9 cellular contexts compared by ENCODE assay signal in genomic region chr11:60887531-60887930, GRCh38. TPM values are rescaled to one million over a fixed set of nuclear protein-coding genes. Genes with fewer than 3 reads are reported as not detected.
A peak's percentile ranks its signal among the peaks of the same experiment; 100 is the strongest.
DNase-seq lines count a peak whose midpoint lies in the region; ATAC-seq, FAIRE-seq and TF ChIP-seq lines count a peak whose summit lies in the region.
"Had no signal": no experiment of that assay in that cellular context is flagged by ENCODE, and none has a peak within 500 bp of the region (broad histone marks: within the 10 kb centered on the region; RNA-seq: fewer than 3 reads in every experiment).

No MANE protein-coding gene starts in this region.

- no peak overlapping the region for H3K4me3 Mint-ChIP-seq in activated T-cell treated with anti-CD3 and anti-CD28 coated beads, Interleukin-2, amount 50 U/mL, for 24 hours
- H3K4me3 Mint-ChIP-seq in MCF 10A (ENCODE audit: unreplicated experiment) (no peak overlapping the region), mesothelial cell of epicardium (no peak overlapping the region)
- H3K4me3 Mint-ChIP-seq: activated naive CD8-positive, alpha-beta T cell had no signal

- H3K9me3 ChIP-seq in PC-9 (ENCODE audit: insufficient read depth, low read depth): no peaks in the 10 kb centered on the region
- H3K9me3 ChIP-seq in left lung: no peaks in the 10 kb centered on the region

- no peaks in the 10 kb centered on the region for H3K9me3 Mint-ChIP-seq in activated T-cell treated with anti-CD3 and anti-CD28 coated beads, Interleukin-2, amount 50 U/mL, for 24 hours
- H3K9me3 Mint-ChIP-seq in MCF 10A (ENCODE audit: unreplicated experiment): no peaks in the 10 kb centered on the region
- no peaks in the 10 kb centered on the region for H3K9me3 Mint-ChIP-seq in mesothelial cell of epicardium

- H3K27me3 Mint-ChIP-seq in activated T-cell treated with anti-CD3 and anti-CD28 coated beads, Interleukin-2, amount 50 U/mL, for 24 hours: no peaks in the 10 kb centered on the region
- H3K27me3 Mint-ChIP-seq in MCF 10A (ENCODE audit: insufficient read depth, unreplicated experiment) (no peaks in the 10 kb centered on the region), mesothelial cell of epicardium (ENCODE audit: low read depth) (no peaks in the 10 kb centered on the region)
- H3K27me3 Mint-ChIP-seq: activated naive CD8-positive, alpha-beta T cell had no signal

- H3K4me3 ChIP-seq in PC-9 (no peak overlapping the region), left lung (no peak overlapping the region)

- TF ChIP-seq CTCF in PC-9 (conservative IDR thresholded peaks at IDR 0.05) (peak; percentile 67), MCF 10A (IDR thresholded peaks at IDR 0.05; ENCODE audit: unreplicated experiment) (peak; percentile 49), left lung (IDR thresholded peaks at IDR 0.05) (peak; percentile 10 to 30), mesothelial cell of epicardium (IDR thresholded peaks at IDR 0.05; ENCODE audit: unreplicated experiment) (no peak)

- FAIRE-seq in HTR-8/SVneo (lab: Jason Lieb, UNC): no peak

- no peak overlapping the region for H3K27ac Mint-ChIP-seq in activated T-cell treated with anti-CD3 and anti-CD28 coated beads, Interleukin-2, amount 50 U/mL, for 24 hours
- no peak overlapping the region for H3K27ac Mint-ChIP-seq in MCF 10A (ENCODE audit: low read depth, unreplicated experiment)
- H3K27ac Mint-ChIP-seq in mesothelial cell of epicardium: no peak overlapping the region

- intact Hi-C loops in PC-9 (cut with micrococcal nuclease; ENCODE audit: unreplicated experiment) (loop anchor here (1.0 kb wide), 2 partner anchors 56 to 112 kb away; no protein-coding TSS in a partner anchor), MCF 10A (cut with micrococcal nuclease) (loop anchor here (1.0 kb wide), 2 partner anchors 56 to 112 kb away; no protein-coding TSS in a partner anchor), left lung (cut with DNase I) (no loop called here)

- DNase-seq in activated T-cell treated with anti-CD3 and anti-CD28 coated beads for 1 hour (ENCODE audit: low read depth) (peak; percentile 23), HTR-8/SVneo (ENCODE audit: insufficient read length, low spot score) (peak; percentile 32), PC-9 (no peak), MCF 10A (ENCODE audit: unreplicated experiment) (peak; percentile 55), left lung (no peak), mesothelial cell of epicardium (ENCODE audit: low spot score in 2 of 2, unreplicated experiment in 2 of 2) (no peak)
- DNase-seq in activated T-cell treated with anti-CD3 and anti-CD28 coated beads, Interleukin-2, amount 50 U/mL, for 24 hours: no peak

- POLR2A ChIA-PET in PC-9 (lab: Charles Lee; ENCODE audit: unreplicated experiment) (interaction anchor here (0.6 to 0.7 kb wide), 2 partner anchors 28 to 61 kb away, joined by 4 to 5 read pairs; no protein-coding TSS in a partner anchor), MCF 10A (lab: Yijun Ruan, JAX) (interaction anchor here (0.9 to 1.8 kb wide), 4 partner anchors 12 to 112 kb away, joined by 3 to 11 read pairs (median 4); partner anchors contain the start of gene TMEM109)

- peaks cover 7% of the 10 kb centered on the region for H4K20me1 ChIP-seq in PC-9 (ENCODE audit: insufficient read depth)

- no TSS peak for BruUV-seq in PC-9 (replicated peaks; lab: Mats Ljungman, UMichigan)
- BruUV-seq in MCF 10A (replicated peaks; lab: Mats Ljungman, UMichigan): no TSS peak

- no peak overlapping the region for H3K4me2 ChIP-seq in PC-9

- ATAC-seq in left lung (peak; percentile 87), HG03039 (IDR thresholded peaks at IDR 0.05; ENCODE audit: unreplicated experiment) (no peak)

- no peaks in the 10 kb centered on the region for H3K79me2 ChIP-seq in PC-9 (ENCODE audit: low read depth)

- no peaks in the 10 kb centered on the region for H3K4me1 ChIP-seq in PC-9 (replicated peaks; ENCODE audit: insufficient read depth)
- no peaks in the 10 kb centered on the region for H3K4me1 ChIP-seq in left lung

- H2AFZ ChIP-seq in PC-9: no peak overlapping the region

- H3K27me3 ChIP-seq in PC-9 (ENCODE audit: insufficient read depth, low read depth) (no peaks in the 10 kb centered on the region), left lung (no peaks in the 10 kb centered on the region)

- peaks cover 93% of the 10 kb centered on the region for H3K36me3 Mint-ChIP-seq in activated T-cell treated with anti-CD3 and anti-CD28 coated beads, Interleukin-2, amount 50 U/mL, for 24 hours (ENCODE audit: low read depth)
- peaks cover 48% of the 10 kb centered on the region for H3K36me3 Mint-ChIP-seq in MCF 10A (ENCODE audit: insufficient read depth, unreplicated experiment)
- peaks cover 25% of the 10 kb centered on the region for H3K36me3 Mint-ChIP-seq in mesothelial cell of epicardium

- H3K36me3 ChIP-seq in PC-9 (ENCODE audit: low read depth): no peaks in the 10 kb centered on the region
- peaks cover 0 to 23% of the 10 kb centered on the region in 2 donors for H3K36me3 ChIP-seq in left lung

- H3F3A ChIP-seq in PC-9 (ENCODE audit: insufficient read depth, low read depth): peaks cover 23% of the 10 kb centered on the region

- peaks cover 3% of the 10 kb centered on the region for H3K4me1 Mint-ChIP-seq in activated T-cell treated with anti-CD3 and anti-CD28 coated beads, Interleukin-2, amount 50 U/mL, for 24 hours (ENCODE audit: low read depth)
- no peaks in the 10 kb centered on the region for H3K4me1 Mint-ChIP-seq in MCF 10A (ENCODE audit: insufficient read depth, unreplicated experiment)
- peaks cover 8% of the 10 kb centered on the region for H3K4me1 Mint-ChIP-seq in mesothelial cell of epicardium

- CTCF ChIA-PET in PC-9 (lab: Charles Lee) (interaction anchor here (0.6 to 1.5 kb wide), 3 partner anchors 12 to 66 kb away, joined by 4 to 21 read pairs (median 5); no protein-coding TSS in a partner anchor), MCF 10A (lab: Yijun Ruan, JAX) (interaction anchor here (0.6 to 5.3 kb wide), 18 partner anchors 11 to 1829 kb away, joined by 3 to 47 read pairs (median 4); partner anchors contain the start of gene ZP1)

- H3K27ac ChIP-seq in PC-9 (no peak overlapping the region), left lung (no peak overlapping the region)

- no peaks in the 10 kb centered on the region for H3K9me2 ChIP-seq in PC-9 (ENCODE audit: insufficient read depth)

RNA-seq across cellular contexts. Expression of gene PRPF19, which starts 18.9 kb away (rescaled TPM):
- total RNA-seq in PC-9 (2021): 135 and 160 TPM in 2 replicates
- total RNA-seq in MCF 10A (2022): 99.0 and 115 TPM in 2 replicates
- 10 to 100 TPM; 49.1 to 76.8 TPM for total RNA-seq in left lung
- total RNA-seq in mesothelial cell of epicardium: 96.3 to 100 TPM (median 97.6 TPM) in 3 replicates

RNA-seq across cellular contexts. Expression of gene ZP1, which starts 20.2 kb away (rescaled TPM):
- total RNA-seq in PC-9 (2021) (not detected in 2 replicates), MCF 10A (2022) (not detected in 2 replicates), left lung (not detected), mesothelial cell of epicardium (0.16 to 0.31 TPM in 2 of 3 replicates, not detected in the other)

RNA-seq across cellular contexts. Expression of gene TMEM109, which starts 26.4 kb away (rescaled TPM):
- total RNA-seq in PC-9 (2021) (104 and 105 TPM in 2 replicates), MCF 10A (2022) (39.5 and 45.8 TPM in 2 replicates), left lung (100 to 1,000 TPM; 105 to 130 TPM), mesothelial cell of epicardium (52.5 to 56.8 TPM (median 55.2 TPM) in 3 replicates)

RNA-seq across cellular contexts. Expression of gene PTGDR2, which starts 31.8 kb away (rescaled TPM):
- total RNA-seq in PC-9 (2021) (0.18 TPM in 1 of 2 replicates, not detected in the other), MCF 10A (2022) (not detected in 2 replicates), left lung (under 1 TPM in 1 of 2 donors, not detected in 1; 0.21 TPM), mesothelial cell of epicardium (0.60 to 0.75 TPM (median 0.71 TPM) in 3 replicates)

RNA-seq across cellular contexts. Expression of gene TMEM132A, which starts 36.7 kb away (rescaled TPM):
- total RNA-seq in PC-9 (2021) (54.4 and 90.3 TPM in 2 replicates), MCF 10A (2022) (20.5 and 22.5 TPM in 2 replicates), left lung (10 to 100 TPM; 12.3 to 37.1 TPM), mesothelial cell of epicardium (182 to 197 TPM (median 193 TPM) in 3 replicates)

Comparison
In these comparisons a context has a peak if more than half of its experiments do, and no peak if none do; other contexts are left out.
1. DNase-seq: peak in activated T-cell treated with anti-CD3 and anti-CD28 coated beads for 1 hour (single experiment), HTR-8/SVneo (single experiment) and MCF 10A (single experiment); none in activated T-cell treated with anti-CD3 and anti-CD28 coated beads, Interleukin-2, amount 50 U/mL, for 24 hours (single experiment), PC-9 (0 of 2), left lung (0 of 2) and mesothelial cell of epicardium (0 of 2).
2. intact Hi-C loops: an anchor here in PC-9 (1.0 kb wide) and MCF 10A (1.0 kb wide); none called in left lung.